ENCODE assay signal across 12 cellular contexts in genomic region chr3:111695584-111696213, GRCh38. TPM values are rescaled to one million over a fixed set of nuclear protein-coding genes. Genes with fewer than 3 reads are reported as not detected.
DNase-seq lines count a peak whose midpoint lies in the region; FAIRE-seq and TF ChIP-seq lines count a peak whose summit lies in the region.
"Had no signal": no experiment of that assay in that cellular context is flagged by ENCODE, and none has a peak within 500 bp of the region (broad histone marks: within the 10 kb centered on the region; RNA-seq: fewer than 3 reads in every experiment).

No MANE protein-coding gene starts in this region.

- no peak overlapping the region for H3K14ac ChIP-seq in mesenchymal stem cell (ENCODE audit: low read length in 2 of 2)

- H3K23ac ChIP-seq in mesenchymal stem cell (ENCODE audit: low read length in 2 of 2) = no peak overlapping the region

- no peak overlapping the region for H2BK5ac ChIP-seq in mesenchymal stem cell (ENCODE audit: low read depth, low read length, poor library complexity, severe bottlenecking)

- DNase-seq in COLO829 (ENCODE audit: low spot score) (peak; percentile 50), HS-5 (ENCODE audit: low read depth) (peak; percentile 89), amniotic epithelial cell (ENCODE audit: low read depth) (peak; percentile 80), mesenchymal stem cell (peak; percentile 88), iPS-NIHi7 (ENCODE audit: extremely low spot score) (no peak), retina (no peak), kidney (no peak), KG1 (lab: John Stamatoyannopoulos, UW) (no peak)
- DNase-seq: cortex of kidney, NCI-H1436 treated with DMSO at 0.1 percent for 48 hours, OCI-M1, ovary had no signal

- no peak overlapping the region for H2AFZ ChIP-seq in mesenchymal stem cell (ENCODE audit: low read depth, low read length)

- no peak overlapping the region for H2BK15ac ChIP-seq in mesenchymal stem cell (ENCODE audit: low read depth, poor library complexity, severe bottlenecking)

- H3K4me1 ChIP-seq in mesenchymal stem cell (ENCODE audit: control insufficient read depth, insufficient read depth, low read depth, low read length) (peaks cover 4% of the 10 kb centered on the region), kidney (ENCODE audit: control insufficient read depth in 1 of 2, insufficient read depth in 1 of 2, low read depth in 1 of 2, low read length in 2 of 2) (no peaks in the 10 kb centered on the region)

- H4K91ac ChIP-seq in mesenchymal stem cell (ENCODE audit: low read length) = no peak overlapping the region

- whole genome bisulfite sequencing in mesenchymal stem cell = no CpG with 5 or more reads among the region's 2 CpGs

- H3K79me1 ChIP-seq in mesenchymal stem cell (replicated peaks; ENCODE audit: low read length, poor library complexity, severe bottlenecking) = peaks cover 21% of the 10 kb centered on the region

- H2AK5ac ChIP-seq in mesenchymal stem cell (ENCODE audit: low read length, severe bottlenecking) = no peak overlapping the region

- H2BK120ac ChIP-seq in mesenchymal stem cell (ENCODE audit: low read depth, low read length) = no peak overlapping the region

- no peaks in the 10 kb centered on the region for H3K27me3 ChIP-seq in mesenchymal stem cell (ENCODE audit: control insufficient read depth in 1 of 2, insufficient read depth in 1 of 2, low read length in 2 of 2)
- H3K27me3 ChIP-seq: ovary had no signal

- intact Hi-C loops in kidney (cut with DNase I) = no loop called here

- TF ChIP-seq CTCF in kidney (IDR thresholded peaks at IDR 0.05; ENCODE audit: borderline replicate concordance, extremely low read depth, insufficient read depth) = no peak

- H3K36me3 ChIP-seq in mesenchymal stem cell (ENCODE audit: control insufficient read depth in 1 of 2, insufficient read depth in 2 of 2, low read depth in 1 of 2, low read length in 2 of 2) (no peaks in the 10 kb centered on the region), kidney (ENCODE audit: control insufficient read depth in 1 of 2, insufficient read depth in 2 of 2, low read length in 2 of 2) (no peaks in the 10 kb centered on the region)
- H3K36me3 ChIP-seq: ovary had no signal

- H3K4me3 ChIP-seq in mesenchymal stem cell (ENCODE audit: insufficient read depth in 1 of 2, low read depth in 1 of 2, low read length in 2 of 2) = peak overlapping the region in 1 of 2 experiments; percentile 19
- H3K4me3 ChIP-seq in kidney (ENCODE audit: low read length in 2 of 2) = no peak overlapping the region
- H3K4me3 ChIP-seq: ovary had no signal

- H3K4ac ChIP-seq in mesenchymal stem cell (ENCODE audit: low read depth in 1 of 2, low read length in 2 of 2) = peak overlapping the region in 1 of 2 experiments; percentile 7

- H3K18ac ChIP-seq in mesenchymal stem cell (ENCODE audit: low read depth in 1 of 2, low read length in 2 of 2) = no peak overlapping the region

- no peak overlapping the region for H2BK12ac ChIP-seq in mesenchymal stem cell (ENCODE audit: low read length in 2 of 2)

- H4K8ac ChIP-seq in mesenchymal stem cell (ENCODE audit: low read length) = no peak overlapping the region

- H3K9me3 ChIP-seq in mesenchymal stem cell (ENCODE audit: control insufficient read depth, low read length) (no peaks in the 10 kb centered on the region), kidney (ENCODE audit: control insufficient read depth in 1 of 2, low read length in 2 of 2) (no peaks in the 10 kb centered on the region)
- H3K9me3 ChIP-seq: ovary had no signal

- no peak for FAIRE-seq in kidney (lab: Jason Lieb, UNC)

- H3K4me2 ChIP-seq in mesenchymal stem cell (ENCODE audit: low read length, poor library complexity, severe bottlenecking) = no peak overlapping the region

- peak overlapping the region; percentile 51 for H3K9ac ChIP-seq in mesenchymal stem cell (ENCODE audit: low read length)
- no peak overlapping the region for H3K9ac ChIP-seq in kidney (ENCODE audit: low read length in 2 of 2)

- peak overlapping the region; percentile 69 for H3K27ac ChIP-seq in mesenchymal stem cell (ENCODE audit: low read length, poor library complexity, severe bottlenecking)
- no peak overlapping the region for H3K27ac ChIP-seq in kidney (ENCODE audit: low read depth in 2 of 2, low read length in 2 of 2)
- H3K27ac ChIP-seq: ovary had no signal

RNA-seq across cellular contexts. Expression of gene PLCXD2, which starts 21.2 kb away (rescaled TPM):
- 0.83 TPM for polyA plus RNA-seq in mesenchymal stem cell (2013, experiment 1 of 2)
- polyA plus RNA-seq in mesenchymal stem cell (2013, experiment 2 of 2) = 0.84 TPM
- 20.7 TPM for total RNA-seq in kidney
- polyA plus RNA-seq in kidney (ENCODE audit: insufficient read depth, low read depth, low replicate concordance) = 148 TPM

Comparison
In these comparisons a context has a peak if more than half of its experiments do, and no peak if none do; other contexts are left out.
1. DNase-seq: peak in COLO829 (single experiment), HS-5 (single experiment), amniotic epithelial cell (single experiment) and mesenchymal stem cell (single experiment); none in iPS-NIHi7 (single experiment), retina (single experiment), kidney (single experiment) and KG1 (single experiment).